18 cellular contexts compared by ENCODE assay signal in genomic region chr18:676747-677544, GRCh38. TPM values are rescaled to one million over a fixed set of nuclear protein-coding genes. Genes with fewer than 3 reads are reported as not detected.
DNase-seq lines count a peak whose midpoint lies in the region; ATAC-seq, FAIRE-seq and TF ChIP-seq lines count a peak whose summit lies in the region.
"Had no signal": no experiment of that assay in that cellular context is flagged by ENCODE, and none has a peak within 500 bp of the region (broad histone marks: within the 10 kb centered on the region; RNA-seq: fewer than 3 reads in every experiment).

No MANE protein-coding gene starts in this region.

- TF ChIP-seq RAD21 in HepG2 (CRISPR knock-in tag; IDR thresholded peaks at IDR 0.05): no peak

- no peak for ATAC-seq in HepG2
- ATAC-seq in right lobe of liver: no peak
- ATAC-seq in GM21447 (IDR thresholded peaks at IDR 0.05; ENCODE audit: unreplicated experiment): peak; percentile 60
- no peak for ATAC-seq in PC-3
- ATAC-seq: activated T-cell treated with anti-CD3 and anti-CD28 coated beads, Interleukin-2, amount 50 U/mL, for 4 hours had no signal

- H3K4me2 ChIP-seq in HepG2 (ENCODE audit: low read depth, low read length) (no peak overlapping the region), PC-3 (ENCODE audit: low read length) (peak overlapping the region; percentile 30), H9 (ENCODE audit: insufficient read depth, insufficient read length, low read length) (no peak overlapping the region)

- no peak overlapping the region for H4K5ac ChIP-seq in H9 (ENCODE audit: insufficient read length, low read depth, low read length)

- no peak for FAIRE-seq in HepG2 (lab: Jason Lieb, UNC)
- FAIRE-seq: islet of Langerhans had no signal

- H3K27ac ChIP-seq in HepG2 (ENCODE audit: extremely low read length, insufficient read depth, low read length) (no peak overlapping the region), right lobe of liver (no peak overlapping the region), PC-3 (ENCODE audit: low read length) (peak overlapping the region; percentile 64), H9 (ENCODE audit: insufficient read length, low read depth, low read length) (no peak overlapping the region)
- H3K27ac ChIP-seq: ovary had no signal

- POLR2A ChIA-PET in HepG2 (lab: Yijun Ruan, JAX): interaction anchor here (1.1 kb wide), 1 partner anchor 18 kb away, joined by 4 read pairs; no protein-coding TSS in a partner anchor
- POLR2A ChIA-PET in PC-3 (lab: Charles Lee; ENCODE audit: unreplicated experiment): no interaction called here

- intact Hi-C loops in HepG2 (cut with micrococcal nuclease; ENCODE audit: unreplicated experiment) (no loop called here), right lobe of liver (cut with DNase I) (no loop called here), PC-3 (cut with micrococcal nuclease) (no loop called here)

- no peak overlapping the region for H3K56ac ChIP-seq in H9 (ENCODE audit: insufficient read length, low read depth, low read length)

- no peak overlapping the region for H3K18ac ChIP-seq in H9 (ENCODE audit: insufficient read length, low read depth, low read length)

- no peak overlapping the region for H4K8ac ChIP-seq in H9 (replicated peaks; ENCODE audit: insufficient read length, low read depth, low read length)

- no TSS peak for BruUV-seq in HepG2 (replicated peaks; lab: Mats Ljungman, UMichigan)
- no TSS peak for BruUV-seq in PC-3 (replicated peaks; lab: Mats Ljungman, UMichigan)

- TF ChIP-seq POLR2A in HepG2 (IDR thresholded peaks at IDR 0.05; ENCODE audit: insufficient read depth in 1 of 2, low read depth in 2 of 2, low read length in 2 of 2) (no peak), right lobe of liver (IDR thresholded peaks at IDR 0.05) (no peak)

- no peaks in the 10 kb centered on the region for H3K79me1 ChIP-seq in H9 (ENCODE audit: insufficient read depth, low read depth, low read length, poor library complexity, severe bottlenecking)

- H2BK20ac ChIP-seq in H9 (ENCODE audit: low read depth, low read length, poor library complexity, severe bottlenecking): no peak overlapping the region

- in situ Hi-C loops in HepG2 (cut with HindIII; ENCODE audit: extremely low pct_ligation_motif_present, low pct_unique_long_range_greater_than_20kb): no loop called here

- H3K4me1 Mint-ChIP-seq in H9: no peaks in the 10 kb centered on the region
- H3K4me1 Mint-ChIP-seq: IgD-negative memory B cell, naive B cell had no signal

- H3K4me1 ChIP-seq in HepG2 (ENCODE audit: insufficient read depth, low read length) (no peaks in the 10 kb centered on the region), right lobe of liver (no peaks in the 10 kb centered on the region), PC-3 (ENCODE audit: insufficient read depth, low read length) (peaks cover 17% of the 10 kb centered on the region), H9 (ENCODE audit: insufficient read depth, low read length) (no peaks in the 10 kb centered on the region)
- H3K4me1 ChIP-seq: HAP-1 had no signal

- H3K4me3 ChIP-seq in HepG2 (replicated peaks in 1 of 3; ENCODE audit: insufficient read depth in 1 of 3, low read depth in 2 of 3, low read length in 3 of 3): no peak overlapping the region
- no peak overlapping the region for H3K4me3 ChIP-seq in right lobe of liver
- H3K4me3 ChIP-seq in PC-3 (ENCODE audit: low read length): no peak overlapping the region
- H3K4me3 ChIP-seq: HAP-1, ovary had no signal

- peaks cover 12 to 77% (median 46%) of the 10 kb centered on the region in 3 experiments; a peak in 6 of 7 replicates for H3K36me3 Mint-ChIP-seq in H9 (ENCODE audit: insufficient read depth in 1 of 3, low read depth in 3 of 3)
- H3K36me3 Mint-ChIP-seq: naive B cell had no signal

- H3K4me3 Mint-ChIP-seq in H9: no peak overlapping the region
- H3K4me3 Mint-ChIP-seq: activated T-cell treated with anti-CD3 and anti-CD28 coated beads, Interleukin-2, amount 50 U/mL, for 4 hours; IgD-negative memory B cell; naive B cell had no signal

- peak overlapping the region in 1 of 3 experiments; percentile 40; a peak in 1 of 7 replicates for H3K27ac Mint-ChIP-seq in H9
- H3K27ac Mint-ChIP-seq: naive B cell had no signal

- H3K27me3 Mint-ChIP-seq in H9 (ENCODE audit: low read depth): no peaks in the 10 kb centered on the region
- H3K27me3 Mint-ChIP-seq: IgD-negative memory B cell, naive B cell had no signal

- H2BK120ac ChIP-seq in H9 (ENCODE audit: low read depth, low read length, poor library complexity, severe bottlenecking): no peak overlapping the region

- no peaks in the 10 kb centered on the region for H3K9me3 Mint-ChIP-seq in H9
- H3K9me3 Mint-ChIP-seq: activated T-cell treated with anti-CD3 and anti-CD28 coated beads, Interleukin-2, amount 50 U/mL, for 4 hours; IgD-negative memory B cell; naive B cell had no signal

- peaks cover 3% of the 10 kb centered on the region; the same call in 1 of the 2 replicates for H4K20me1 ChIP-seq in HepG2 (ENCODE audit: insufficient read depth, low read length)
- H4K20me1 ChIP-seq in PC-3 (ENCODE audit: low read length): no peaks in the 10 kb centered on the region
- no peaks in the 10 kb centered on the region for H4K20me1 ChIP-seq in H9 (ENCODE audit: control insufficient read depth, insufficient read depth, insufficient read length)

- TF ChIP-seq EP300 in HepG2 (IDR thresholded peaks at IDR 0.05; ENCODE audit: low read depth in 2 of 2, low read length in 2 of 2) (no peak), HepG2 (CRISPR knock-in tag; IDR thresholded peaks at IDR 0.05; ENCODE audit: borderline replicate concordance) (no peak)

- no peak for DNase-seq in HepG2 (ENCODE audit: low spot score)
- no peak for DNase-seq in right lobe of liver
- DNase-seq in PC-3: no peak
- DNase-seq in iPS-NIHi7 (ENCODE audit: extremely low spot score): no peak
- DNase-seq in H9: no peak
- no peak for DNase-seq in HuH-7 (ENCODE audit: low spot score)
- no peak for DNase-seq in stimulated activated CD4-positive, alpha-beta T cell treated with anti-CD3 and anti-CD28 coated beads, Interleukin-2, amount 100 ng/mL, for 48 hours
- DNase-seq: activated T-cell treated with anti-CD3 and anti-CD28 coated beads, Interleukin-2, amount 50 U/mL, for 4 hours; amniotic stem cell; naive B cell; NCI-H2029 treated with DMSO at 0.1 percent for 48 hours; NCI-H510A treated with DMSO at 0.1 percent for 48 hours; ovary; SHP77 had no signal

- no peak overlapping the region for H2BK15ac ChIP-seq in H9 (ENCODE audit: low read depth, low read length)

- H3K36me3 ChIP-seq in HepG2 (replicated peaks in 1 of 2; ENCODE audit: control insufficient read depth in 1 of 2, insufficient read depth in 2 of 2, low read length in 2 of 2): peaks cover 31 to 84% of the 10 kb centered on the region in 2 experiments
- peaks cover 0 to 68% (median 31%) of the 10 kb centered on the region in 4 donors for H3K36me3 ChIP-seq in right lobe of liver
- H3K36me3 ChIP-seq in PC-3 (ENCODE audit: low read depth, low read length): peaks cover 46% of the 10 kb centered on the region
- H3K36me3 ChIP-seq: ovary had no signal

- TF ChIP-seq CTCF in HepG2 (CRISPR knock-in tag; IDR thresholded peaks at IDR 0.05): no peak
- no peak for TF ChIP-seq CTCF in right lobe of liver (IDR thresholded peaks at IDR 0.05)
- TF ChIP-seq CTCF in PC-3 (conservative IDR thresholded peaks at IDR 0.05; ENCODE audit: low read depth, low read length): no peak
- no peak for TF ChIP-seq CTCF in H9 (conservative IDR thresholded peaks at IDR 0.05)

- no peaks in the 10 kb centered on the region for H3K27me3 ChIP-seq in HepG2 (ENCODE audit: control insufficient read depth in 1 of 2, insufficient read depth in 2 of 2, low read length in 2 of 2)
- no peaks in the 10 kb centered on the region for H3K27me3 ChIP-seq in right lobe of liver
- no peaks in the 10 kb centered on the region for H3K27me3 ChIP-seq in PC-3 (ENCODE audit: low read length)
- H3K27me3 ChIP-seq in H9 (ENCODE audit: insufficient read depth, low read length): no peaks in the 10 kb centered on the region
- H3K27me3 ChIP-seq: ovary had no signal

- H3K23me2 ChIP-seq in H9 (ENCODE audit: insufficient read length, low read depth, low read length, poor library complexity, severe bottlenecking): no peaks in the 10 kb centered on the region

- H2AK5ac ChIP-seq in H9 (ENCODE audit: insufficient read length, low read length): no peak overlapping the region

- H3K9ac ChIP-seq in HepG2 (ENCODE audit: insufficient read depth, low read depth, low read length) (no peak overlapping the region), PC-3 (ENCODE audit: low read length) (0 out of 2 replicates have a peak overlapping the region, but pooled peaks have one; percentile 15), H9 (ENCODE audit: extremely low read depth, insufficient read length, low read length) (no peak overlapping the region)

- H3F3A ChIP-seq in PC-3 (ENCODE audit: low read length, unreplicated experiment): peaks cover 17% of the 10 kb centered on the region

- no peaks in the 10 kb centered on the region for H3K9me3 ChIP-seq in HepG2 (ENCODE audit: low read length)
- H3K9me3 ChIP-seq in right lobe of liver: no peaks in the 10 kb centered on the region
- H3K9me3 ChIP-seq in PC-3 (ENCODE audit: low read length): no peaks in the 10 kb centered on the region
- H3K9me3 ChIP-seq in H9 (ENCODE audit: control insufficient read depth, low read depth, low read length): no peaks in the 10 kb centered on the region
- H3K9me3 ChIP-seq: HAP-1, ovary had no signal

- no peak overlapping the region for H4K91ac ChIP-seq in H9 (ENCODE audit: insufficient read length, low read depth, low read length)

- H3K4ac ChIP-seq in H9 (ENCODE audit: low read depth, low read length): no peak overlapping the region

- H3K79me2 ChIP-seq in HepG2 (ENCODE audit: insufficient read depth, low read length) (no peaks in the 10 kb centered on the region), PC-3 (ENCODE audit: low read length) (no peaks in the 10 kb centered on the region), H9 (ENCODE audit: insufficient read depth, low read length) (no peaks in the 10 kb centered on the region)

- H3T11ph ChIP-seq in H9 (ENCODE audit: low read length): no peak overlapping the region

- no peak overlapping the region for H3K14ac ChIP-seq in H9 (ENCODE audit: insufficient read depth, low read length)

- no peak overlapping the region for H2BK12ac ChIP-seq in H9 (ENCODE audit: insufficient read length, low read depth, low read length)

- H2BK5ac ChIP-seq in H9 (ENCODE audit: insufficient read length, low read length): no peak overlapping the region

- H2AFZ ChIP-seq in HepG2 (ENCODE audit: low read length) (no peak overlapping the region), PC-3 (ENCODE audit: low read length) (no peak overlapping the region), H9 (ENCODE audit: low read length) (no peak overlapping the region)

- no peak overlapping the region for H3K23ac ChIP-seq in H9 (ENCODE audit: insufficient read length, low read depth, low read length)

- CTCF ChIA-PET in HepG2 (lab: Yijun Ruan, JAX; ENCODE audit: low intra/inter-chr PET ratio, low total read pairs): no interaction called here
- CTCF ChIA-PET in PC-3 (lab: Charles Lee): interaction anchor here (1.3 kb wide), 1 partner anchor 53 kb away, joined by 6 read pairs; no protein-coding TSS in a partner anchor

- no peaks in the 10 kb centered on the region for H3K9me2 ChIP-seq in PC-3 (replicated peaks; ENCODE audit: low read length)

- 93% methylated on average over 7 of the region's 7 CpGs for WGBS in HepG2 (ENCODE audit: low lambda C conversion rate)
- 66% methylated on average over 3 of the region's 7 CpGs for WGBS in right lobe of liver (ENCODE audit: insufficient coverage, low coverage, low lambda C conversion rate, missing lambda C conversion rate)
- WGBS in H9 (ENCODE audit: extremely low coverage, insufficient read length, low lambda C conversion rate): no CpG with 5 or more reads among the region's 7 CpGs

RNA-seq across cellular contexts. Expression of gene TYMS, which starts 19.5 kb away (rescaled TPM):
- total RNA-seq in HepG2 (2016; rRNA removed; fragmentation: Illumina TruSeq; extraction: Trizol): 80.1 and 186 TPM in 2 replicates
- 27.2 and 31.4 TPM in 2 replicates for total RNA-seq in HepG2 (2016; cell fraction: cytosol; rRNA removed; fragmentation: Illumina TruSeq; extraction: Trizol; ENCODE audit: low read depth)
- total RNA-seq in HepG2 (2016; cell fraction: insoluble cytoplasmic fraction; rRNA removed; fragmentation: Illumina TruSeq; extraction: Trizol): 77.9 and 183 TPM in 2 replicates
- 91.3 and 92.9 TPM in 2 replicates for total RNA-seq in HepG2 (2016; cell fraction: membrane; rRNA removed; fragmentation: Illumina TruSeq; extraction: Trizol)
- total RNA-seq in HepG2 (2016; cell fraction: nucleus; rRNA removed; fragmentation: Illumina TruSeq; extraction: Trizol): 89.4 and 101 TPM in 2 replicates
- polyA plus RNA-seq in HepG2 (2011; rRNA removed): 84.9 and 106 TPM in 2 replicates
- polyA plus RNA-seq in HepG2 (2011; cell fraction: cytosol; rRNA removed): 66.6 and 93.1 TPM in 2 replicates
- 30.9 and 37.2 TPM in 2 replicates for polyA plus RNA-seq in HepG2 (2011; cell fraction: nucleus; rRNA removed)
- 69.5 and 111 TPM in 2 replicates for polyA plus RNA-seq in HepG2 (2012)
- 61.0 and 61.1 TPM in 2 replicates for polyA plus RNA-seq in HepG2 (2016; cell fraction: cytosol; fragmentation: Illumina TruSeq; extraction: Trizol; ENCODE audit: low read depth)
- polyA plus RNA-seq in HepG2 (2016; cell fraction: insoluble cytoplasmic fraction; fragmentation: Illumina TruSeq; extraction: Trizol; ENCODE audit: low read depth): 396 and 406 TPM in 2 replicates
- 107 and 113 TPM in 2 replicates for polyA plus RNA-seq in HepG2 (2016; cell fraction: membrane; fragmentation: Illumina TruSeq; extraction: Trizol; ENCODE audit: low read depth)
- 245 and 246 TPM in 2 replicates for polyA plus RNA-seq in HepG2 (2016; cell fraction: nucleus; fragmentation: Illumina TruSeq; extraction: Trizol; ENCODE audit: insufficient read depth, low read depth)
- polyA minus RNA-seq in HepG2 (2011; rRNA and poly(A)+ RNA removed; ENCODE audit: low replicate concordance): 242 and 518 TPM in 2 replicates
- 59.7 and 82.7 TPM in 2 replicates for polyA minus RNA-seq in HepG2 (2011; cell fraction: cytosol; rRNA and poly(A)+ RNA removed)
- 20.8 and 28.3 TPM in 2 replicates for polyA minus RNA-seq in HepG2 (2011; cell fraction: nucleus; rRNA and poly(A)+ RNA removed)
- total RNA-seq in right lobe of liver: 10 to 100 TPM in 1 of 6 experiments, 1 to 10 TPM in 5; 1.1 to 14.9 (median 4.2) TPM
- total RNA-seq in PC-3 (2014; rRNA removed): 63.2 and 69.7 TPM in 2 replicates
- total RNA-seq in H9 (2021): 135 and 140 TPM in 2 replicates

RNA-seq across cellular contexts. Expression of gene ENOSF1, which starts 35.5 kb away (rescaled TPM):
- 21.1 and 37.6 TPM in 2 replicates for total RNA-seq in HepG2 (2016; rRNA removed; fragmentation: Illumina TruSeq; extraction: Trizol)
- total RNA-seq in HepG2 (2016; cell fraction: cytosol; rRNA removed; fragmentation: Illumina TruSeq; extraction: Trizol; ENCODE audit: low read depth): 8.2 and 9.8 TPM in 2 replicates
- total RNA-seq in HepG2 (2016; cell fraction: insoluble cytoplasmic fraction; rRNA removed; fragmentation: Illumina TruSeq; extraction: Trizol): 25.4 and 34.5 TPM in 2 replicates
- 8.9 and 9.6 TPM in 2 replicates for total RNA-seq in HepG2 (2016; cell fraction: membrane; rRNA removed; fragmentation: Illumina TruSeq; extraction: Trizol)
- total RNA-seq in HepG2 (2016; cell fraction: nucleus; rRNA removed; fragmentation: Illumina TruSeq; extraction: Trizol): 59.4 and 77.1 TPM in 2 replicates
- polyA plus RNA-seq in HepG2 (2011; rRNA removed): 38.2 and 40.1 TPM in 2 replicates
- 10.1 and 10.8 TPM in 2 replicates for polyA plus RNA-seq in HepG2 (2011; cell fraction: cytosol; rRNA removed)
- 182 and 188 TPM in 2 replicates for polyA plus RNA-seq in HepG2 (2011; cell fraction: nucleus; rRNA removed)
- 22.6 and 32.9 TPM in 2 replicates for polyA plus RNA-seq in HepG2 (2012)
- polyA plus RNA-seq in HepG2 (2016; cell fraction: cytosol; fragmentation: Illumina TruSeq; extraction: Trizol; ENCODE audit: low read depth): 2.2 and 3.1 TPM in 2 replicates
- 23.8 and 27.2 TPM in 2 replicates for polyA plus RNA-seq in HepG2 (2016; cell fraction: insoluble cytoplasmic fraction; fragmentation: Illumina TruSeq; extraction: Trizol; ENCODE audit: low read depth)
- 6.1 and 7.0 TPM in 2 replicates for polyA plus RNA-seq in HepG2 (2016; cell fraction: membrane; fragmentation: Illumina TruSeq; extraction: Trizol; ENCODE audit: low read depth)
- polyA plus RNA-seq in HepG2 (2016; cell fraction: nucleus; fragmentation: Illumina TruSeq; extraction: Trizol; ENCODE audit: insufficient read depth, low read depth): 131 and 139 TPM in 2 replicates
- polyA minus RNA-seq in HepG2 (2011; rRNA and poly(A)+ RNA removed; ENCODE audit: low replicate concordance): 73.7 and 121 TPM in 2 replicates
- polyA minus RNA-seq in HepG2 (2011; cell fraction: cytosol; rRNA and poly(A)+ RNA removed): 8.3 and 11.0 TPM in 2 replicates
- 137 and 147 TPM in 2 replicates for polyA minus RNA-seq in HepG2 (2011; cell fraction: nucleus; rRNA and poly(A)+ RNA removed)
- 10 to 100 TPM; 36.7 to 71.9 (median 58.5) TPM for total RNA-seq in right lobe of liver
- 44.2 and 61.0 TPM in 2 replicates for total RNA-seq in PC-3 (2014; rRNA removed)
- total RNA-seq in H9 (2021): 37.9 and 40.3 TPM in 2 replicates
